In genomic region chr17:75904749-75905521, GRCh38 we compare ENCODE assay signal across 1 cellular context.
TF ChIP-seq lines count a peak whose summit lies in the region.

TSS of gene MRPL38 (minus strand) at chr17:75904884. CDS start at chr17:75904875, 9 bp downstream.

TF ChIP-seq in K562, 482 proteins besides CTCF, POLR2A, EP300 and RAD21 (continued from another document and continues in another):
- TF ChIP-seq, protein P1, sequence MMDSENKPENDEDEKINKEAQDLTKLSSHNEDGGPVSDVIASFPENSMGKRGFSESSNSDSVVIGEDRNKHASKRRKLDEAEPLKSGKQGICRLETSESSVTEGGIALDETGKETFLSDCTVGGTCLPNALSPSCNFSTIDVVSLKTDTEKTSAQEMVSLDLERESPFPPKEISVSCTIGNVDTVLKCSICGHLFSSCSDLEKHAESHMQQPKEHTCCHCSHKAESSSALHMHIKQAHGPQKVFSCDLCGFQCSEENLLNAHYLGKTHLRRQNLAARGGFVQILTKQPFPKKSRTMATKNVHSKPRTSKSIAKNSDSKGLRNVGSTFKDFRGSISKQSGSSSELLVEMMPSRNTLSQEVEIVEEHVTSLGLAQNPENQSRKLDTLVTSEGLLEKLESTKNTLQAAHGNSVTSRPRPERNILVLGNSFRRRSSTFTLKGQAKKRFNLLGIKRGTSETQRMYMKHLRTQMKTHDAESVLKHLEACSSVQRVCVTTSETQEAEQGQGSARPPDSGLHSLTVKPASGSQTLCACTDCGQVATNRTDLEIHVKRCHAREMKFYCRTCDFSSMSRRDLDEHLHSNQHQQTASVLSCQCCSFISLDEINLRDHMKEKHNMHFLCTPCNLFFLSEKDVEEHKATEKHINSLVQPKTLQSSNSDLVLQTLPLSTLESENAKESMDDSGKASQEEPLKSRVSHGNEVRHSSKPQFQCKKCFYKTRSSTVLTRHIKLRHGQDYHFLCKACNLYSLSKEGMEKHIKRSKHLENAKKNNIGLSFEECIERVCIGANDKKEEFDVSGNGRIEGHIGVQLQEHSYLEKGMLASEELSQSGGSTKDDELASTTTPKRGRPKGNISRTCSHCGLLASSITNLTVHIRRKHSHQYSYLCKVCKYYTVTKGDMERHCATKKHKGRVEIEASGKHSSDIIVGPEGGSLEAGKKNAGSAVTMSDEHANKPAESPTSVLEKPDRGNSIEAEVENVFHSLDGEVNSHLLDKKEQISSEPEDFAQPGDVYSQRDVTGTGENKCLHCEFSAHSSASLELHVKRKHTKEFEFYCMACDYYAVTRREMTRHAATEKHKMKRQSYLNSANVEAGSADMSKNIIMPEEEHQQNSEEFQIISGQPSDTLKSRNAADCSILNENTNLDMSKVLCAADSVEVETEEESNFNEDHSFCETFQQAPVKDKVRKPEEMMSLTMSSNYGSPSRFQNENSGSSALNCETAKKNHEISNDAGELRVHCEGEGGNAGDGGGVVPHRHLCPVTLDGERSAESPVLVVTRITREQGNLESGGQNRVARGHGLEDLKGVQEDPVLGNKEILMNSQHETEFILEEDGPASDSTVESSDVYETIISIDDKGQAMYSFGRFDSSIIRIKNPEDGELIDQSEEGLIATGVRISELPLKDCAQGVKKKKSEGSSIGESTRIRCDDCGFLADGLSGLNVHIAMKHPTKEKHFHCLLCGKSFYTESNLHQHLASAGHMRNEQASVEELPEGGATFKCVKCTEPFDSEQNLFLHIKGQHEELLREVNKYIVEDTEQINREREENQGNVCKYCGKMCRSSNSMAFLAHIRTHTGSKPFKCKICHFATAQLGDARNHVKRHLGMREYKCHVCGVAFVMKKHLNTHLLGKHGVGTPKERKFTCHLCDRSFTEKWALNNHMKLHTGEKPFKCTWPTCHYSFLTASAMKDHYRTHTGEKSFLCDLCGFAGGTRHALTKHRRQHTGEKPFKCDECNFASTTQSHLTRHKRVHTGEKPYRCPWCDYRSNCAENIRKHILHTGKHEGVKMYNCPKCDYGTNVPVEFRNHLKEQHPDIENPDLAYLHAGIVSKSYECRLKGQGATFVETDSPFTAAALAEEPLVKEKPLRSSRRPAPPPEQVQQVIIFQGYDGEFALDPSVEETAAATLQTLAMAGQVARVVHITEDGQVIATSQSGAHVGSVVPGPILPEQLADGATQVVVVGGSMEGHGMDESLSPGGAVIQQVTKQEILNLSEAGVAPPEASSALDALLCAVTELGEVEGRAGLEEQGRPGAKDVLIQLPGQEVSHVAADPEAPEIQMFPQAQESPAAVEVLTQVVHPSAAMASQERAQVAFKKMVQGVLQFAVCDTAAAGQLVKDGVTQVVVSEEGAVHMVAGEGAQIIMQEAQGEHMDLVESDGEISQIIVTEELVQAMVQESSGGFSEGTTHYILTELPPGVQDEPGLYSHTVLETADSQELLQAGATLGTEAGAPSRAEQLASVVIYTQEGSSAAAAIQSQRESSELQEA (IDR thresholded peaks at IDR 0.05; ENCODE audit: low read depth) = no peak
- TF ChIP-seq HMGXB4 (CRISPR knock-in tag; IDR thresholded peaks at IDR 0.05) (peak; percentile 90; the same call in 1 of the 2 replicates), GATA2 (CRISPR knock-in tag; IDR thresholded peaks at IDR 0.05) (no peak), DACH1 (IDR thresholded peaks at IDR 0.05; ENCODE audit: partially characterized antibody) (peak; percentile 54), KAT7 (CRISPR knock-in tag; IDR thresholded peaks at IDR 0.05; ENCODE audit: borderline replicate concordance) (peak; percentile 95; the same call in 1 of the 2 replicates), PPARD (CRISPR knock-in tag; IDR thresholded peaks at IDR 0.05) (no peak), FOS (IDR thresholded peaks at IDR 0.05; ENCODE audit: extremely low read depth, insufficient read length) (no peak), ATF1 (CRISPR knock-in tag; IDR thresholded peaks at IDR 0.05) (no peak), ATF1 (tag; IDR thresholded peaks at IDR 0.05) (peak; percentile 76), NCOR1 (IDR thresholded peaks at IDR 0.05) (peak; percentile 42), ZNF316 (IDR thresholded peaks at IDR 0.05) (no peak), NFYB (IDR thresholded peaks at IDR 0.05; ENCODE audit: extremely low read depth, insufficient read length) (no peak), ZKSCAN1 (IDR thresholded peaks at IDR 0.05; ENCODE audit: low read depth, low read length) (peak; percentile 62; the same call in 1 of the 2 replicates), ZNF408 (CRISPR knock-in tag; IDR thresholded peaks at IDR 0.05; ENCODE audit: low read depth) (no peak), SP2 (IDR thresholded peaks at IDR 0.05; ENCODE audit: extremely low read depth, low read depth, low read length, poor library complexity, severe bottlenecking) (no peak), PTBP1 (IDR thresholded peaks at IDR 0.05; ENCODE audit: low read depth, low read length) (no peak), ZNF239 (CRISPR knock-in tag; IDR thresholded peaks at IDR 0.05) (peak; percentile 40; the same call in 1 of the 2 replicates), ZNF274 (IDR thresholded peaks at IDR 0.05; ENCODE audit: borderline replicate concordance, low read depth, low read length) (no peak), NR0B1 (IDR thresholded peaks at IDR 0.05; ENCODE audit: partially characterized antibody) (no peak), TCF3 (CRISPR knock-in tag; IDR thresholded peaks at IDR 0.05) (peak; percentile 43), AFF1 (IDR thresholded peaks at IDR 0.05; ENCODE audit: low read depth in 1 of 2, partially characterized antibody in 2 of 2) (peak in 1 of 2 experiments; percentile 28), YBX1 (IDR thresholded peaks at IDR 0.05) (no peak), ATF7 (IDR thresholded peaks at IDR 0.05) (peak; percentile 77), ZNF384 (IDR thresholded peaks at IDR 0.05; ENCODE audit: low read depth, low read length) (no peak; the same call in 1 of the 2 replicates), ZNF253 (CRISPR knock-in tag; conservative IDR thresholded peaks at IDR 0.05) (no peak), ZNF764 (CRISPR knock-in tag; IDR thresholded peaks at IDR 0.05; ENCODE audit: low read depth) (no peak), USF1 (CRISPR knock-in tag; IDR thresholded peaks at IDR 0.05) (no peak), TGIF2 (CRISPR knock-in tag; IDR thresholded peaks at IDR 0.05) (peak; percentile 67; the same call in 1 of the 2 replicates), RFX5 (IDR thresholded peaks at IDR 0.05; ENCODE audit: low read depth, low read length) (no peak), FOXP4 (CRISPR knock-in tag; IDR thresholded peaks at IDR 0.05; ENCODE audit: borderline replicate concordance) (no peak)
- TF ChIP-seq, protein P2, sequence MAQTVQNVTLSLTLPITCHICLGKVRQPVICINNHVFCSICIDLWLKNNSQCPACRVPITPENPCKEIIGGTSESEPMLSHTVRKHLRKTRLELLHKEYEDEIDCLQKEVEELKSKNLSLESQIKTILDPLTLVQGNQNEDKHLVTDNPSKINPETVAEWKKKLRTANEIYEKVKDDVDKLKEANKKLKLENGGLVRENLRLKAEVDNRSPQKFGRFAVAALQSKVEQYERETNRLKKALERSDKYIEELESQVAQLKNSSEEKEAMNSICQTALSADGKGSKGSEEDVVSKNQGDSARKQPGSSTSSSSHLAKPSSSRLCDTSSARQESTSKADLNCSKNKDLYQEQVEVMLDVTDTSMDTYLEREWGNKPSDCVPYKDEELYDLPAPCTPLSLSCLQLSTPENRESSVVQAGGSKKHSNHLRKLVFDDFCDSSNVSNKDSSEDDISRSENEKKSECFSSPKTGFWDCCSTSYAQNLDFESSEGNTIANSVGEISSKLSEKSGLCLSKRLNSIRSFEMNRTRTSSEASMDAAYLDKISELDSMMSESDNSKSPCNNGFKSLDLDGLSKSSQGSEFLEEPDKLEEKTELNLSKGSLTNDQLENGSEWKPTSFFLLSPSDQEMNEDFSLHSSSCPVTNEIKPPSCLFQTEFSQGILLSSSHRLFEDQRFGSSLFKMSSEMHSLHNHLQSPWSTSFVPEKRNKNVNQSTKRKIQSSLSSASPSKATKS (CRISPR knock-in tag; IDR thresholded peaks at IDR 0.05) = no peak
- TF ChIP-seq, protein P3, sequence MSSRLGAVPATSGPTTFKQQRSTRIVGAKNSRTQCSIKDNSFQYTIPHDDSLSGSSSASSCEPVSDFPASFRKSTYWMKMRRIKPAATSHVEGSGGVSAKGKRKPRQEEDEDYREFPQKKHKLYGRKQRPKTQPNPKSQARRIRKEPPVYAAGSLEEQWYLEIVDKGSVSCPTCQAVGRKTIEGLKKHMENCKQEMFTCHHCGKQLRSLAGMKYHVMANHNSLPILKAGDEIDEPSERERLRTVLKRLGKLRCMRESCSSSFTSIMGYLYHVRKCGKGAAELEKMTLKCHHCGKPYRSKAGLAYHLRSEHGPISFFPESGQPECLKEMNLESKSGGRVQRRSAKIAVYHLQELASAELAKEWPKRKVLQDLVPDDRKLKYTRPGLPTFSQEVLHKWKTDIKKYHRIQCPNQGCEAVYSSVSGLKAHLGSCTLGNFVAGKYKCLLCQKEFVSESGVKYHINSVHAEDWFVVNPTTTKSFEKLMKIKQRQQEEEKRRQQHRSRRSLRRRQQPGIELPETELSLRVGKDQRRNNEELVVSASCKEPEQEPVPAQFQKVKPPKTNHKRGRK (tag; IDR thresholded peaks at IDR 0.05) = no peak
- TF ChIP-seq, protein P4, sequence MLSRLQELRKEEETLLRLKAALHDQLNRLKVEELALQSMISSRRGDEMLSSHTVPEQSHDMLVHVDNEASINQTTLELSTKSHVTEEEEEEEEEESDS (CRISPR knock-in tag; IDR thresholded peaks at IDR 0.05) = no peak
